ENCODE assay signal across 17 cellular contexts in genomic region chr6:52513896-52514295, GRCh38.
DNase-seq lines count a peak whose midpoint lies in the region; ATAC-seq, FAIRE-seq and TF ChIP-seq lines count a peak whose summit lies in the region.
"Had no signal": no experiment of that assay in that cellular context is flagged by ENCODE, and none has a peak within 500 bp of the region (broad histone marks: within the 10 kb centered on the region; RNA-seq: fewer than 3 reads in every experiment).

No MANE protein-coding gene starts in this region.

- H4K20me1 ChIP-seq in HCT116 (ENCODE audit: insufficient read depth) (no peaks in the 10 kb centered on the region), K562 (replicated peaks; ENCODE audit: control insufficient read depth, insufficient read depth, low read length) (no peaks in the 10 kb centered on the region)

- H2AK5ac ChIP-seq in mesenchymal stem cell (ENCODE audit: low read length, severe bottlenecking): peak overlapping the region; percentile 32

- H2BK15ac ChIP-seq in mesenchymal stem cell (ENCODE audit: low read depth, poor library complexity, severe bottlenecking): no peak overlapping the region

- CTCF ChIA-PET in HCT116 (lab: Charles Lee) (interaction anchor here (1.9 kb wide), 1 partner anchor 10 kb away, joined by 5 read pairs; no protein-coding TSS in a partner anchor), K562 (lab: Yijun Ruan, JAX; ENCODE audit: low intra/inter-chr PET ratio) (no interaction called here)

- peak overlapping the region in 1 of 2 experiments; percentile 77 for H3K18ac ChIP-seq in mesenchymal stem cell (ENCODE audit: low read depth in 1 of 2, low read length in 2 of 2)

- H3K27me3 ChIP-seq in HCT116 (ENCODE audit: insufficient read depth, low read length) (no peaks in the 10 kb centered on the region), K562 (ENCODE audit: control insufficient read depth in 2 of 2, insufficient read depth in 2 of 2, low read length in 2 of 2) (no peaks in the 10 kb centered on the region), mesenchymal stem cell (ENCODE audit: control insufficient read depth in 1 of 2, insufficient read depth in 1 of 2, low read length in 2 of 2) (no peaks in the 10 kb centered on the region), suprapubic skin (no peaks in the 10 kb centered on the region)

- intact Hi-C loops in HCT116 (cut with micrococcal nuclease): loop anchor here (10.0 kb wide), 1 partner anchor 229 kb away; the partner anchor contains the start of gene MCM3
- intact Hi-C loops in K562 (cut with micrococcal nuclease): loop anchor here (10.0 kb wide), 1 partner anchor 229 kb away; the partner anchor contains the start of gene MCM3

- H3K27ac ChIP-seq in HCT116 (ENCODE audit: low read depth, low read length): no peak overlapping the region
- H3K27ac ChIP-seq in K562 (ENCODE audit: extremely low read depth, low read depth, low read length): no peak overlapping the region; the same call in 2 of the 3 replicates
- H3K27ac ChIP-seq in mesenchymal stem cell (ENCODE audit: low read length, poor library complexity, severe bottlenecking): peak overlapping the region; percentile 86
- peak overlapping the region; percentile 83 for H3K27ac ChIP-seq in suprapubic skin
- H3K27ac ChIP-seq: prostate gland had no signal

- H3K79me1 ChIP-seq in mesenchymal stem cell (replicated peaks; ENCODE audit: low read length, poor library complexity, severe bottlenecking): peaks cover 7% of the 10 kb centered on the region

- RAD21 ChIA-PET in HCT116 (lab: Charles Lee; ENCODE audit: low non-redundant PET in 1 of 2, low total read pairs in 2 of 2, uncharacterized antibody in 2 of 2, unreplicated experiment in 2 of 2): interaction anchor here in 1 of 2 experiments (0.8 kb wide), 1 partner anchor 9 kb away, joined by 4 read pairs; no protein-coding TSS in a partner anchor

- no peak overlapping the region for H2BK120ac ChIP-seq in mesenchymal stem cell (ENCODE audit: low read depth, low read length)

- ATAC-seq in HCT116: no peak
- no peak for ATAC-seq in K562
- no peak for ATAC-seq in GM21825 (IDR thresholded peaks at IDR 0.05; ENCODE audit: unreplicated experiment)
- no peak for ATAC-seq in GM21423 (IDR thresholded peaks at IDR 0.05; ENCODE audit: unreplicated experiment)
- ATAC-seq: naive thymus-derived CD8-positive, alpha-beta T cell had no signal

- peaks cover 53 to 84% of the 10 kb centered on the region in 2 experiments for H3K4me1 ChIP-seq in HCT116 (ENCODE audit: control insufficient read depth in 1 of 2, insufficient read depth in 2 of 2, low read length in 2 of 2)
- peaks cover 37 to 44% of the 10 kb centered on the region in 2 experiments for H3K4me1 ChIP-seq in K562 (replicated peaks in 1 of 2; ENCODE audit: control insufficient read depth in 2 of 2, insufficient read depth in 2 of 2, low read length in 2 of 2)
- H3K4me1 ChIP-seq in mesenchymal stem cell (ENCODE audit: control insufficient read depth, insufficient read depth, low read depth, low read length): peaks cover 41% of the 10 kb centered on the region
- H3K4me1 ChIP-seq in suprapubic skin: peaks cover 64% of the 10 kb centered on the region
- H3K4me1 ChIP-seq: prostate gland had no signal

- H2AFZ ChIP-seq in HCT116 (ENCODE audit: low read depth, low read length, poor library complexity, severe bottlenecking): no peak overlapping the region
- H2AFZ ChIP-seq in K562 (ENCODE audit: low read depth, low read length): no peak overlapping the region
- no peak overlapping the region for H2AFZ ChIP-seq in mesenchymal stem cell (ENCODE audit: low read depth, low read length)

- H2BK12ac ChIP-seq in mesenchymal stem cell (ENCODE audit: low read length in 2 of 2): peak overlapping the region in 1 of 2 experiments; percentile 33

- no peak for TF ChIP-seq CTCF in HCT116 (IDR thresholded peaks at IDR 0.05 in 2 of 3, conservative IDR thresholded peaks at IDR 0.05 in 1 of 3; ENCODE audit: borderline replicate concordance in 1 of 3, insufficient read depth in 1 of 3, low read depth in 2 of 3, low read length in 2 of 3)
- TF ChIP-seq CTCF in K562 (IDR thresholded peaks at IDR 0.05 in 2 of 3, conservative IDR thresholded peaks at IDR 0.05 in 1 of 3; ENCODE audit: insufficient read depth in 2 of 3, low read depth in 1 of 3, low read length in 3 of 3): no peak
- no peak for TF ChIP-seq CTCF in suprapubic skin (IDR thresholded peaks at IDR 0.05)

- BruUV-seq in HCT116 (replicated peaks; lab: Mats Ljungman, UMichigan): no TSS peak
- no TSS peak for BruUV-seq in K562 (replicated peaks; lab: Mats Ljungman, UMichigan)

- no peak overlapping the region for H3K4ac ChIP-seq in mesenchymal stem cell (ENCODE audit: low read depth in 1 of 2, low read length in 2 of 2)

- no peak for TF ChIP-seq POLR2A in HCT116 (IDR thresholded peaks at IDR 0.05; ENCODE audit: borderline replicate concordance, extremely low read depth, insufficient read depth, insufficient read length)
- no peak for TF ChIP-seq POLR2A in K562 (conservative IDR thresholded peaks at IDR 0.05)
- TF ChIP-seq POLR2A in suprapubic skin (IDR thresholded peaks at IDR 0.05): no peak

- H3K9ac ChIP-seq in HCT116 (ENCODE audit: low read length) (no peak overlapping the region), K562 (ENCODE audit: insufficient read depth in 1 of 2, low read depth in 2 of 2, low read length in 2 of 2) (no peak overlapping the region), mesenchymal stem cell (ENCODE audit: low read length) (peak overlapping the region; percentile 89)

- H3K36me3 ChIP-seq in HCT116 (ENCODE audit: control insufficient read depth in 1 of 2, insufficient read depth in 2 of 2, low read length in 2 of 2) (peaks cover 0 to 4% of the 10 kb centered on the region in 2 experiments; a peak in 1 of 4 replicates), K562 (ENCODE audit: control insufficient read depth, insufficient read depth, low read length) (peaks cover 53% of the 10 kb centered on the region; the same call in 2 of the 3 replicates), mesenchymal stem cell (ENCODE audit: control insufficient read depth in 1 of 2, insufficient read depth in 2 of 2, low read depth in 1 of 2, low read length in 2 of 2) (peaks cover 32 to 76% of the 10 kb centered on the region in 2 experiments), suprapubic skin (peaks cover 14% of the 10 kb centered on the region)

- H3K79me2 ChIP-seq in HCT116 (ENCODE audit: insufficient read depth, low read length): no peaks in the 10 kb centered on the region
- peaks cover 3% of the 10 kb centered on the region; the same call in 1 of the 3 replicates for H3K79me2 ChIP-seq in K562 (ENCODE audit: control insufficient read depth, insufficient read depth, low read length)

- H3K4me2 ChIP-seq in HCT116 (ENCODE audit: low read length) (0 out of 2 replicates have a peak overlapping the region, but pooled peaks have one; percentile 44), K562 (ENCODE audit: insufficient read depth, low read length) (no peak overlapping the region; the same call in 1 of the 2 replicates), mesenchymal stem cell (ENCODE audit: low read length, poor library complexity, severe bottlenecking) (no peak overlapping the region)

- 73% methylated on average over 4 of the region's 4 CpGs for WGBS in K562 (ENCODE audit: insufficient coverage, low coverage, missing lambda C conversion rate)
- WGBS in mesenchymal stem cell: 100% methylated on average over 2 of the region's 4 CpGs
- WGBS in suprapubic skin: 70% methylated on average over 4 of the region's 4 CpGs

- H4K8ac ChIP-seq in mesenchymal stem cell (ENCODE audit: low read length): no peak overlapping the region

- no peaks in the 10 kb centered on the region for H3K9me2 ChIP-seq in HCT116 (ENCODE audit: insufficient read depth)

- TF ChIP-seq EP300 in K562 (IDR thresholded peaks at IDR 0.05; ENCODE audit: low read length): no peak
- TF ChIP-seq EP300 in suprapubic skin (IDR thresholded peaks at IDR 0.05): no peak

- H3K9me1 ChIP-seq in K562 (ENCODE audit: control insufficient read depth, insufficient read depth, low read length): peaks cover 3% of the 10 kb centered on the region

- H3K9me3 ChIP-seq in HCT116 (ENCODE audit: control insufficient read depth in 1 of 2, insufficient read depth in 1 of 2, low read depth in 1 of 2, low read length in 2 of 2): no peaks in the 10 kb centered on the region
- no peaks in the 10 kb centered on the region for H3K9me3 ChIP-seq in K562 (replicated peaks; ENCODE audit: control insufficient read depth, insufficient read depth, low read depth, low read length)
- no peaks in the 10 kb centered on the region for H3K9me3 ChIP-seq in mesenchymal stem cell (ENCODE audit: control insufficient read depth, low read length)
- no peaks in the 10 kb centered on the region for H3K9me3 ChIP-seq in suprapubic skin
- H3K9me3 ChIP-seq: prostate gland had no signal

- DNase-seq in HCT116 (ENCODE audit: low read depth, low spot score) (no peak), K562 (ENCODE audit: extremely low read depth in 1 of 4, low spot score in 3 of 4) (no peak), mesenchymal stem cell (no peak), suprapubic skin (ENCODE audit: low spot score in 2 of 2) (no peak), superior temporal gyrus (ENCODE audit: extremely low spot score) (no peak), HK-2 (ENCODE audit: unreplicated experiment) (no peak)
- DNase-seq: naive thymus-derived CD8-positive, alpha-beta T cell; NCI-H187 treated with DMSO at 0.1 percent for 48 hours; NCI-H446; SHP77 treated with DMSO at 0.1 percent for 48 hours; stimulated activated naive CD4-positive, alpha-beta T cell treated with Interleukin-2 at 50 U/mL for 16 hours had no signal

- in situ Hi-C loops in K562 (cut with MboI): no loop called here

- H3K23ac ChIP-seq in mesenchymal stem cell (ENCODE audit: low read length in 2 of 2): no peak overlapping the region

- POLR2A ChIA-PET in HCT116 (lab: Charles Lee): no interaction called here
- POLR2A ChIA-PET in K562 (lab: Yijun Ruan, JAX): interaction anchor here (0.7 to 1.0 kb wide), 2 partner anchors 10 to 151 kb away, joined by 3 read pairs; no protein-coding TSS in a partner anchor

- H3K14ac ChIP-seq in mesenchymal stem cell (ENCODE audit: low read length in 2 of 2): peak overlapping the region in 1 of 2 experiments; percentile 13

- no peak for FAIRE-seq in K562 (lab: Jason Lieb, UNC)
- FAIRE-seq: D721Med, G401.6 had no signal

- H3K4me3 ChIP-seq in HCT116 (replicated peaks in 1 of 2; ENCODE audit: low read depth in 1 of 2, low read length in 2 of 2) (no peak overlapping the region), K562 (no peak overlapping the region), mesenchymal stem cell (ENCODE audit: insufficient read depth in 1 of 2, low read depth in 1 of 2, low read length in 2 of 2) (no peak overlapping the region), suprapubic skin (no peak overlapping the region)
- H3K4me3 ChIP-seq: lung, prostate gland had no signal

- H4K91ac ChIP-seq in mesenchymal stem cell (ENCODE audit: low read length): peak overlapping the region; percentile 29

- H2BK5ac ChIP-seq in mesenchymal stem cell (ENCODE audit: low read depth, low read length, poor library complexity, severe bottlenecking): no peak overlapping the region

- TF ChIP-seq RAD21 in HCT116 (IDR thresholded peaks at IDR 0.05; ENCODE audit: low read depth): no peak
- no peak for TF ChIP-seq RAD21 in K562 (CRISPR knock-in tag; conservative IDR thresholded peaks at IDR 0.05 in 1 of 2, IDR thresholded peaks at IDR 0.05 in 1 of 2)

TF ChIP-seq in HCT116, 20 proteins besides CTCF, POLR2A, EP300 and RAD21 (continues in another document):
- no peak for TF ChIP-seq ZNF274 (IDR thresholded peaks at IDR 0.05; ENCODE audit: low read depth, low read length)

Comparison
In these comparisons a context has a peak if more than half of its experiments do, and no peak if none do; other contexts are left out.
1. H3K27ac ChIP-seq: peak in mesenchymal stem cell (single experiment) and suprapubic skin (single experiment); none in HCT116 (single experiment) and K562 (single experiment).